Comparison of ENCODE assay signal across 8 cellular contexts in genomic region chr1:228989992-228990827, GRCh38.
DNase-seq lines count a peak whose midpoint lies in the region; ATAC-seq and TF ChIP-seq lines count a peak whose summit lies in the region.

No MANE protein-coding gene starts in this region.

- no peak for TF ChIP-seq CTCF in OCI-LY7 (conservative IDR thresholded peaks at IDR 0.05; ENCODE audit: low read length)

- no peaks in the 10 kb centered on the region for H3K36me3 ChIP-seq in OCI-LY7 (ENCODE audit: insufficient read depth, low read length)

- H3K9me2 ChIP-seq in OCI-LY7 (ENCODE audit: insufficient read depth, low read length): no peaks in the 10 kb centered on the region

- no peak overlapping the region for H3K27ac Mint-ChIP-seq in stimulated activated memory B cell treated with anti-CD40 and anti-IgM and Interleukin-4, amounts not matched to agents 10 μg/mL and 1 μg/mL and 100 μg/mL, for 72 hours

- no peak overlapping the region for H3K27ac ChIP-seq in OCI-LY7 (ENCODE audit: low read depth, low read length, poor library complexity, severe bottlenecking)

- no peaks in the 10 kb centered on the region for H4K20me1 ChIP-seq in OCI-LY7 (ENCODE audit: insufficient read depth, low read length)

- POLR2A ChIA-PET in OCI-LY7 (lab: Charles Lee): no interaction called here

- no peaks in the 10 kb centered on the region for H3K4me1 ChIP-seq in OCI-LY7 (ENCODE audit: insufficient read depth, low read length, poor library complexity, severe bottlenecking)

- H3K9me3 ChIP-seq in OCI-LY7 (ENCODE audit: low read length): no peaks in the 10 kb centered on the region

- H3K79me2 ChIP-seq in OCI-LY7 (ENCODE audit: insufficient read depth, low read depth, low read length): no peaks in the 10 kb centered on the region

- no peaks in the 10 kb centered on the region for H3K4me1 Mint-ChIP-seq in stimulated activated memory B cell treated with anti-CD40 and anti-IgM and Interleukin-4, amounts not matched to agents 10 μg/mL and 1 μg/mL and 100 μg/mL, for 72 hours

- H3K9me3 Mint-ChIP-seq in stimulated activated memory B cell treated with anti-CD40 and anti-IgM and Interleukin-4, amounts not matched to agents 10 μg/mL and 1 μg/mL and 100 μg/mL, for 72 hours: no peaks in the 10 kb centered on the region

- H3K4me3 ChIP-seq in OCI-LY7 (ENCODE audit: low read depth, low read length, poor library complexity, severe bottlenecking): no peak overlapping the region

- no TSS peak for BruUV-seq in OCI-LY7 (replicated peaks; lab: Mats Ljungman, UMichigan)

- intact Hi-C loops in OCI-LY7 (cut with micrococcal nuclease; ENCODE audit: unreplicated experiment): no loop called here

- no peaks in the 10 kb centered on the region for H3K36me3 Mint-ChIP-seq in stimulated activated memory B cell treated with anti-CD40 and anti-IgM and Interleukin-4, amounts not matched to agents 10 μg/mL and 1 μg/mL and 100 μg/mL, for 72 hours

- peak; percentile 47 for ATAC-seq in stimulated activated memory B cell treated with anti-CD40 and anti-IgM and Interleukin-4, amounts not matched to agents 10 μg/mL and 1 μg/mL and 100 μg/mL, for 72 hours
- no peak for ATAC-seq in stimulated activated naive CD8-positive, alpha-beta T cell treated with anti-CD3 and anti-CD28 coated beads, Interleukin-15, Interleukin-2, amounts not matched to agents 100 U/mL and 50 U/mL, for 24 hours

- no peak overlapping the region for H3K4me2 ChIP-seq in OCI-LY7 (ENCODE audit: low read length)

- peaks cover 13% of the 10 kb centered on the region for H3K27me3 Mint-ChIP-seq in stimulated activated memory B cell treated with anti-CD40 and anti-IgM and Interleukin-4, amounts not matched to agents 10 μg/mL and 1 μg/mL and 100 μg/mL, for 72 hours

- peak; percentile 96 to 97 for DNase-seq in Kasumi-1 (lab: John Stamatoyannopoulos, UW)
- peak; percentile 95 for DNase-seq in SKM-1 treated with dmso at 0.1 percent for 144 hours (lab: John Stamatoyannopoulos, UW; ENCODE audit: unreplicated experiment)
- peak; percentile 53 for DNase-seq in inferior parietal cortex (ENCODE audit: extremely low spot score)
- no peak for DNase-seq in ACHN
- DNase-seq in NCI-H2227 (lab: John Stamatoyannopoulos, UW; ENCODE audit: unreplicated experiment): no peak
- DNase-seq in stimulated activated naive CD8-positive, alpha-beta T cell treated with anti-CD3 and anti-CD28 coated beads, Interleukin-15, Interleukin-2, amounts not matched to agents 100 U/mL and 50 U/mL, for 24 hours: no peak
- no peak for DNase-seq in OCI-LY7 (ENCODE audit: low spot score)

- H3K4me3 Mint-ChIP-seq in stimulated activated memory B cell treated with anti-CD40 and anti-IgM and Interleukin-4, amounts not matched to agents 10 μg/mL and 1 μg/mL and 100 μg/mL, for 72 hours: no peak overlapping the region

- CTCF ChIA-PET in OCI-LY7 (lab: Charles Lee; ENCODE audit: unreplicated experiment): interaction anchor here (0.6 kb wide), 2 partner anchors 607 to 903 kb away, joined by 3 read pairs; no protein-coding TSS in a partner anchor

- no peak overlapping the region for H2AFZ ChIP-seq in OCI-LY7 (ENCODE audit: low read length)

- in situ Hi-C loops in ACHN (cut with HindIII; ENCODE audit: low pct_ligation_motif_present, low pct_unique_long_range_greater_than_20kb, low sequenced_read_pairs): no loop called here

Comparison
In these comparisons a context has a peak if more than half of its experiments do, and no peak if none do; other contexts are left out.
1. DNase-seq: peak in Kasumi-1 (2 of 2), SKM-1 treated with dmso at 0.1 percent for 144 hours (single experiment) and inferior parietal cortex (single experiment); none in ACHN (single experiment), NCI-H2227 (single experiment), stimulated activated naive CD8-positive, alpha-beta T cell treated with anti-CD3 and anti-CD28 coated beads, Interleukin-15, Interleukin-2, amounts not matched to agents 100 U/mL and 50 U/mL, for 24 hours (single experiment) and OCI-LY7 (single experiment).